ENCODE assay signal across 8 cellular contexts in genomic region chr11:123406441-123407123, GRCh38. TPM values are rescaled to one million over a fixed set of nuclear protein-coding genes. Genes with fewer than 3 reads are reported as not detected.
DNase-seq lines count a peak whose midpoint lies in the region; ATAC-seq lines count a peak whose summit lies in the region.

No MANE protein-coding gene starts in this region.

- CTCF ChIA-PET in activated CD4-positive, alpha-beta memory T cell treated with anti-CD3 and anti-CD28 coated beads for 36 hours (lab: Charles Lee): interaction anchor here (0.7 to 5.4 kb wide), 37 partner anchors 9 to 305 kb away, joined by 3 to 273 read pairs (median 5); partner anchors contain the start of gene GRAMD1B

- intact Hi-C loops in activated CD4-positive, alpha-beta memory T cell treated with anti-CD3 and anti-CD28 coated beads for 36 hours (cut with micrococcal nuclease): loop anchor here (1.0 to 5.0 kb wide), 9 partner anchors 24 to 171 kb away; partner anchors contain the start of gene GRAMD1B

- H3K4me1 Mint-ChIP-seq in activated CD4-positive, alpha-beta memory T cell treated with anti-CD3 and anti-CD28 coated beads for 36 hours (ENCODE audit: low read depth): peaks cover 33% of the 10 kb centered on the region

- POLR2A ChIA-PET in activated CD4-positive, alpha-beta memory T cell treated with anti-CD3 and anti-CD28 coated beads for 36 hours (lab: Charles Lee): interaction anchor here (0.7 to 2.0 kb wide), 3 partner anchors 25 to 56 kb away, joined by 3 to 10 read pairs (median 3); no protein-coding TSS in a partner anchor

- no peak for DNase-seq in activated CD4-positive, alpha-beta memory T cell treated with anti-CD3 and anti-CD28 coated beads for 36 hours
- DNase-seq in retina (no peak), D341Med (ENCODE audit: low spot score) (no peak), NCI-H2107 treated with DMSO at 0.1 percent for 48 hours (lab: John Stamatoyannopoulos, UW; ENCODE audit: unreplicated experiment) (no peak)

- H3K9me3 Mint-ChIP-seq in activated CD4-positive, alpha-beta memory T cell treated with anti-CD3 and anti-CD28 coated beads for 36 hours: no peaks in the 10 kb centered on the region

- peak overlapping the region; percentile 4 for H3K27ac Mint-ChIP-seq in activated CD4-positive, alpha-beta memory T cell treated with anti-CD3 and anti-CD28 coated beads for 36 hours

- peaks cover 6% of the 10 kb centered on the region for H3K27me3 Mint-ChIP-seq in activated CD4-positive, alpha-beta memory T cell treated with anti-CD3 and anti-CD28 coated beads for 36 hours

- peak; percentile 47 for ATAC-seq in GM18868 (IDR thresholded peaks at IDR 0.05; ENCODE audit: unreplicated experiment)
- ATAC-seq in GM19438 (IDR thresholded peaks at IDR 0.05; ENCODE audit: low read depth, unreplicated experiment): peak; percentile 66
- ATAC-seq in HG02938 (IDR thresholded peaks at IDR 0.05; ENCODE audit: unreplicated experiment): peak; percentile 55
- no peak for ATAC-seq in HG03521 (IDR thresholded peaks at IDR 0.05; ENCODE audit: unreplicated experiment)

- no peak overlapping the region for H3K4me3 Mint-ChIP-seq in activated CD4-positive, alpha-beta memory T cell treated with anti-CD3 and anti-CD28 coated beads for 36 hours

- H3K36me3 Mint-ChIP-seq in activated CD4-positive, alpha-beta memory T cell treated with anti-CD3 and anti-CD28 coated beads for 36 hours: no peaks in the 10 kb centered on the region

RNA-seq across cellular contexts. Expression of gene GRAMD1B, which starts 23.5 kb away (rescaled TPM):
- 10 to 100 TPM; 36.8 to 39.0 TPM for total RNA-seq in activated CD4-positive, alpha-beta memory T cell treated with anti-CD3 and anti-CD28 coated beads for 36 hours
